9 cellular contexts compared by ENCODE assay signal in the genomic region with DNA sequence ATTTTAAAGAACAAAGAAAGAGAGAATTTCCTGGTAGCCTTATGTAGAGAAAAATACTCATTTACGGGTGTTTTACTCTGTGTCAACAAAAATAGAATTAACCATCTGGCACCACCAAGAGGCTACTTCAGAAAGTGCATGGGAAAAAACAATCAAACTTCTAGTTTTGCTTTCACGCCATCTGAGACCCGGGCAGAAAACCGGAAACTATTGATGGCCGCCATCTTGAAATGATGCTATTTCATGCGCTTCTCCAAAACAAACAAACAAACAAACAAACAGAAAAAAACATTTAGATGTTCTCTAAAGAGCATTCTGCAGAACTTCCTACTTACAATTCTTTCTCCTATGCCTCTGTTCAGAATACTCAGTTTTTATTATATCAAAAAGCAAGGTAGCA. TPM values are rescaled to one million over a fixed set of nuclear protein-coding genes. Genes with fewer than 3 reads are reported as not detected.
DNase-seq lines count a peak whose midpoint lies in the region; ATAC-seq and TF ChIP-seq lines count a peak whose summit lies in the region.
"Had no signal": no experiment of that assay in that cellular context is flagged by ENCODE, and none has a peak within 500 bp of the region (broad histone marks: within the 10 kb centered on the region; RNA-seq: fewer than 3 reads in every experiment).

No MANE protein-coding gene starts in this region.

- H3K36me3 ChIP-seq in lung (ENCODE audit: control insufficient read depth in 2 of 2, insufficient read depth in 2 of 2, low read length in 2 of 2): no peaks in the 10 kb centered on the region
- no peaks in the 10 kb centered on the region for H3K36me3 ChIP-seq in suprapubic skin

- TF ChIP-seq POLR2A in suprapubic skin (IDR thresholded peaks at IDR 0.05): no peak

- H3K4me1 ChIP-seq in lung (ENCODE audit: control insufficient read depth in 2 of 2, insufficient read depth in 2 of 2, low read length in 2 of 2): no peaks in the 10 kb centered on the region
- H3K4me1 ChIP-seq in suprapubic skin: no peaks in the 10 kb centered on the region

- H3K27me3 ChIP-seq in AG04450 (ENCODE audit: control insufficient read depth, insufficient read depth, low read length): no peaks in the 10 kb centered on the region
- H3K27me3 ChIP-seq in lung (ENCODE audit: control insufficient read depth, insufficient read depth): no peaks in the 10 kb centered on the region
- peaks cover 5% of the 10 kb centered on the region for H3K27me3 ChIP-seq in suprapubic skin

- DNase-seq in AG04450 (ENCODE audit: low read depth, low spot score): no peak
- DNase-seq in NCI-H446 treated with DMSO at 0.1 percent for 48 hours (lab: John Stamatoyannopoulos, UW): peak; percentile 58
- peak; percentile 33 for DNase-seq in cerebellum (ENCODE audit: low spot score)
- DNase-seq in lung (ENCODE audit: low spot score): no peak
- no peak for DNase-seq in suprapubic skin (ENCODE audit: low spot score in 2 of 2)
- no peak for DNase-seq in NCI-H128 (lab: John Stamatoyannopoulos, UW; ENCODE audit: unreplicated experiment)

- 14 to 18% methylated on average over 6 of the region's 6 CpGs for WGBS in lung, 2 donors
- WGBS in suprapubic skin: 14% methylated on average over 6 of the region's 6 CpGs

- CTCF ChIA-PET in AG04450 (lab: Charles Lee): interaction anchor here (0.5 to 3.6 kb wide), 2 partner anchors 606 to 967 kb away, joined by 4 to 18 read pairs; no protein-coding TSS in a partner anchor

- no peaks in the 10 kb centered on the region for H3K9me3 ChIP-seq in AG04450 (ENCODE audit: control insufficient read depth, insufficient read depth, low read length)
- H3K9me3 ChIP-seq in lung (ENCODE audit: control insufficient read depth in 2 of 2, insufficient read depth in 1 of 2, low read length in 1 of 2): no peaks in the 10 kb centered on the region
- H3K9me3 ChIP-seq in suprapubic skin: no peaks in the 10 kb centered on the region

- no peak overlapping the region for H3K27ac ChIP-seq in AG04450 (ENCODE audit: low read depth, low read length)
- no peak overlapping the region for H3K27ac ChIP-seq in lung (ENCODE audit: low read depth in 1 of 2, low read length in 1 of 2)
- no peak overlapping the region for H3K27ac ChIP-seq in suprapubic skin

- no peak for TF ChIP-seq EP300 in suprapubic skin (IDR thresholded peaks at IDR 0.05)

- TF ChIP-seq CTCF in AG04450 (IDR thresholded peaks at IDR 0.05; ENCODE audit: low read depth, low read length): peak; percentile 46
- no peak for TF ChIP-seq CTCF in lung (IDR thresholded peaks at IDR 0.05; ENCODE audit: control extremely low read depth, extremely low read depth)
- TF ChIP-seq CTCF in suprapubic skin (IDR thresholded peaks at IDR 0.05): peak in 1 of 2 donors; percentile 34

- POLR2A ChIA-PET in AG04450 (lab: Yijun Ruan, JAX): no interaction called here

- H3K4me3 ChIP-seq in AG04450 (ENCODE audit: low read depth, low read length) (no peak overlapping the region), lung (no peak overlapping the region), suprapubic skin (no peak overlapping the region)

- ATAC-seq in GM18499 (IDR thresholded peaks at IDR 0.05; ENCODE audit: insufficient read depth, unreplicated experiment) (peak; percentile 78), HG02973 (IDR thresholded peaks at IDR 0.05; ENCODE audit: unreplicated experiment) (peak; percentile 84), lung (ENCODE audit: insufficient read depth, low FRiP score) (peak; percentile 75)

RNA-seq across cellular contexts. Expression of a gene that starts 49.4 kb away (rescaled TPM):
- polyA plus RNA-seq in AG04450 (2011; rRNA removed) (not detected in 2 replicates), lung (not detected)
- polyA minus RNA-seq in AG04450 (2011; rRNA and poly(A)+ RNA removed): not detected in 2 replicates
- total RNA-seq in cerebellum (6.1 TPM), lung (under 1 TPM in 1 of 2 donors, not detected in 1; 0.43 TPM), suprapubic skin (not detected)
- total RNA-seq: mononuclear cell had no signal

Comparison
In these comparisons a context has a peak if more than half of its experiments do, and no peak if none do; other contexts are left out.
1. DNase-seq: peak in NCI-H446 treated with DMSO at 0.1 percent for 48 hours (single experiment) and cerebellum (single experiment); none in AG04450 (single experiment), lung (single experiment), suprapubic skin (0 of 2) and NCI-H128 (single experiment).
2. Peak in every context shown above with its lines, with median percentiles within 50 percentile points of each other: ATAC-seq.